Comparison of ENCODE assay signal across 8 cellular contexts in the genomic region with DNA sequence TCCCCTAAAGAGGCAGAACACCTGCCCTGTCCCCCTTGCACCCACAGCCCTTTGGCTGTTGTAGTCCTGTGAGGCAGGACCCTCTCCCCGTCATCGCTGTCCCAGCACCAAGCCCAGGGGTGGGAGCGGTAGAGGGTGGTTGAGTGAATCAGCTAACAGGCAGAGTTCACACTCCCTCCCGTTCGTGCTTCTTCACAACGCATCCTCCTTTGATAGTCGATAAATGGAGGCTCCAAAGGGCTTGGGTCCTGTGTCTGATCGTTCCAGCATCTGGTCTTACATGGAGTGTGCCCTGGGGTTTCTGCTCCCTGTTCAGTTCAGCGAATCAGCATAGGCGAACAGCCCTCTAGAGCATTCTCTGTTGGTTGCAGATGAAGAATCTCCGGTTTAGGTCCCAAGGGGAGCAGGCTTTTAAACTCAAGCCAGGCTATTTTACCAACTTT. TPM values are rescaled to one million over a fixed set of nuclear protein-coding genes. Genes with fewer than 3 reads are reported as not detected.
DNase-seq lines count a peak whose midpoint lies in the region; ATAC-seq and TF ChIP-seq lines count a peak whose summit lies in the region.

No MANE protein-coding gene starts in this region.

- H3K4me1 Mint-ChIP-seq in Calu3 (ENCODE audit: low read depth, unreplicated experiment): peaks cover 26% of the 10 kb centered on the region

- no peak overlapping the region for H3K4ac ChIP-seq in mesendoderm (ENCODE audit: low read depth, low read length)

- peak overlapping the region; percentile 89 for H3K4me3 Mint-ChIP-seq in Calu3 (ENCODE audit: low read depth, unreplicated experiment)

- H3K79me2 ChIP-seq in mesendoderm (ENCODE audit: control insufficient read depth, insufficient read depth, low read length): no peaks in the 10 kb centered on the region

- peak overlapping the region; percentile 92 for H3K27ac ChIP-seq in caudate nucleus (ENCODE audit: low read depth, low read length)
- H3K27ac ChIP-seq in mesendoderm (ENCODE audit: low read depth, low read length): peak overlapping the region; percentile 62
- H3K27ac ChIP-seq in vagina: peak overlapping the region; percentile 96

- no peak overlapping the region for H2BK5ac ChIP-seq in mesendoderm (ENCODE audit: low read length)

- H3K18ac ChIP-seq in mesendoderm (ENCODE audit: low read length): no peak overlapping the region

- no peaks in the 10 kb centered on the region for H3K9me3 Mint-ChIP-seq in Calu3 (ENCODE audit: low read depth, unreplicated experiment)

- no TSS peak for BruUV-seq in Calu3 (replicated peaks; lab: Mats Ljungman, UMichigan)

- H4K8ac ChIP-seq in mesendoderm (ENCODE audit: low read depth, low read length): no peak overlapping the region

- peak overlapping the region; percentile 61 for H3K9ac ChIP-seq in mesendoderm (ENCODE audit: low read length)

- H3K79me1 ChIP-seq in mesendoderm (ENCODE audit: low read length): peaks cover under 1% of the 10 kb centered on the region

- H3K23ac ChIP-seq in mesendoderm (ENCODE audit: low read length): no peak overlapping the region

- H4K5ac ChIP-seq in mesendoderm (ENCODE audit: low read length): no peak overlapping the region

- H3K4me2 ChIP-seq in mesendoderm (ENCODE audit: low read length): no peak overlapping the region

- TF ChIP-seq POLR2A in vagina (IDR thresholded peaks at IDR 0.05): no peak

- H3K4me1 ChIP-seq in mesendoderm (ENCODE audit: control insufficient read depth, low read depth, low read length) (peaks cover 6% of the 10 kb centered on the region), vagina (peaks cover 40% of the 10 kb centered on the region)

- H3K27me3 Mint-ChIP-seq in Calu3 (ENCODE audit: unreplicated experiment): no peaks in the 10 kb centered on the region

- no peak overlapping the region for H2BK120ac ChIP-seq in mesendoderm (ENCODE audit: low read depth, low read length)

- peak overlapping the region; percentile 76 for H3K56ac ChIP-seq in mesendoderm (ENCODE audit: low read length)

- ATAC-seq in GM19035 (IDR thresholded peaks at IDR 0.05; ENCODE audit: unreplicated experiment): no peak

- H3K27me3 ChIP-seq in mesendoderm (ENCODE audit: insufficient read depth, low read length, poor library complexity): no peaks in the 10 kb centered on the region
- no peaks in the 10 kb centered on the region for H3K27me3 ChIP-seq in vagina

- peak; percentile 16 for DNase-seq in Calu3
- DNase-seq in M059J (ENCODE audit: low read depth): peak; percentile 29
- DNase-seq in caudate nucleus (lab: John Stamatoyannopoulos, UW): no peak
- DNase-seq in mesendoderm: peak; percentile 55
- DNase-seq in vagina (ENCODE audit: extremely low spot score in 2 of 2): no peak
- no peak for DNase-seq in AML-193 (lab: John Stamatoyannopoulos, UW)
- DNase-seq in SIG-M5 treated with dmso at 0.1 percent for 504 hours (lab: John Stamatoyannopoulos, UW; ENCODE audit: unreplicated experiment): no peak

- TF ChIP-seq CTCF in Calu3 (IDR thresholded peaks at IDR 0.05; ENCODE audit: unreplicated experiment): no peak
- no peak for TF ChIP-seq CTCF in vagina (IDR thresholded peaks at IDR 0.05)

- H2AK5ac ChIP-seq in mesendoderm (ENCODE audit: low read length): no peak overlapping the region

- no CpG with 5 or more reads among the region's 11 CpGs for WGBS in mesendoderm (ENCODE audit: extremely low coverage, insufficient coverage, low lambda C conversion rate)

- peaks cover 8% of the 10 kb centered on the region for H3K36me3 ChIP-seq in mesendoderm (ENCODE audit: control insufficient read depth, insufficient read depth, low read length)
- H3K36me3 ChIP-seq in vagina: peaks cover 0 to 41% of the 10 kb centered on the region in 2 donors

- peaks cover 55% of the 10 kb centered on the region for H3K36me3 Mint-ChIP-seq in Calu3 (ENCODE audit: insufficient read depth, unreplicated experiment)

- H2BK15ac ChIP-seq in mesendoderm (replicated peaks; ENCODE audit: low read depth): no peak overlapping the region

- no peaks in the 10 kb centered on the region for H3K9me3 ChIP-seq in vagina

- CTCF ChIA-PET in Calu3 (lab: Charles Lee): no interaction called here

- H3K27ac Mint-ChIP-seq in Calu3 (ENCODE audit: unreplicated experiment): peak overlapping the region; percentile 96

- intact Hi-C loops in Calu3 (cut with micrococcal nuclease; ENCODE audit: unreplicated experiment) (no loop called here), vagina (cut with DNase I) (loop anchor here (2.0 kb wide), 1 partner anchor 37 kb away; no protein-coding TSS in a partner anchor)

- H3K4me3 ChIP-seq in mesendoderm (ENCODE audit: low read length): no peak overlapping the region
- peak overlapping the region; percentile 71 to 93 for H3K4me3 ChIP-seq in vagina

RNA-seq across cellular contexts. Expression of gene HMCES, which starts 0.8 kb away (rescaled TPM):
- total RNA-seq in Calu3 (2022) (67.1 and 83.6 TPM in 2 replicates), vagina (16.9 TPM)
- total RNA-seq in M059J (2014; rRNA removed; shearing (Covaris generic)): 41.4 and 46.4 TPM in 2 replicates
- 25.1 TPM for polyA plus RNA-seq in mesendoderm (2013, experiment 1 of 2)
- polyA plus RNA-seq in mesendoderm (2013, experiment 2 of 2): 25.3 TPM

RNA-seq across cellular contexts. Expression of gene COPG1, which starts 28.4 kb away (rescaled TPM):
- total RNA-seq in Calu3 (2022) (295 and 302 TPM in 2 replicates), vagina (76.4 TPM)
- total RNA-seq in M059J (2014; rRNA removed; shearing (Covaris generic)): 203 and 347 TPM in 2 replicates
- 44.8 TPM for polyA plus RNA-seq in mesendoderm (2013, experiment 1 of 2)
- polyA plus RNA-seq in mesendoderm (2013, experiment 2 of 2): 44.9 TPM

Comparison
In these comparisons a context has a peak if more than half of its experiments do, and no peak if none do; other contexts are left out.
1. DNase-seq: peak in Calu3 (single experiment), M059J (single experiment) and mesendoderm (single experiment); none in caudate nucleus (0 of 61), vagina (0 of 2), AML-193 (0 of 2) and SIG-M5 treated with dmso at 0.1 percent for 504 hours (single experiment).
2. Peak in every context shown above with its lines, with median percentiles within 50 percentile points of each other: H3K27ac ChIP-seq.